In the genomic region with DNA sequence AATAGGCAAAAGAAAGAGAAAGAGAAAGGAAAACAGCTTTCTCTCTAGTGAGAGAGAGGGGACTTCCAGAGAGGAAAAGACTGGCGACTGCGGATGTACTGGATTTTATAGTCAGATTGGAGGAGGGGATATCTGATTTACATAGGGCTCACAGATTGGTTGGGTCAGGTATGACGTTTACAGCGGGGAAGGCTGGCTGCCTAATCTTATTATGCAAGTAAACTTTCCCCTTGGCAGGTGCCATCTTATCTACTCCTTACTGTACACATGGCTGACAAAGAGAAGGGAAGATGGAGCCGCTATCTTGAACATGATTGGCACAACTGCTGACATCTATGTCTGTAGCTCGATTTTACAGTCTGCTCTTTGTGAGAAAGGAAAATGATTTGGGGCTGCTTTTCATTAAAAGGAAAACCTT, we compare ENCODE assay signal across 12 cellular contexts. TPM values are rescaled to one million over a fixed set of nuclear protein-coding genes. Genes with fewer than 3 reads are reported as not detected.
DNase-seq lines count a peak whose midpoint lies in the region; ATAC-seq and TF ChIP-seq lines count a peak whose summit lies in the region.
"Had no signal": no experiment of that assay in that cellular context is flagged by ENCODE, and none has a peak within 500 bp of the region (broad histone marks: within the 10 kb centered on the region; RNA-seq: fewer than 3 reads in every experiment).

No MANE protein-coding gene starts in this region.

- H3K9ac ChIP-seq in subcutaneous abdominal adipose tissue (ENCODE audit: low read length in 5 of 5) = peak overlapping the region in 1 of 5 donors; percentile 18

- H3K36me3 Mint-ChIP-seq in activated T-cell treated with anti-CD3 and anti-CD28 coated beads, Interleukin-2, amount 50 U/mL, for 24 hours (ENCODE audit: low read depth) = peaks cover 32% of the 10 kb centered on the region
- H3K36me3 Mint-ChIP-seq in type B pancreatic cell = peaks cover 12% of the 10 kb centered on the region

- no peak for DNase-seq in activated T-cell treated with anti-CD3 and anti-CD28 coated beads, Interleukin-2, amount 50 U/mL, for 24 hours
- DNase-seq in activated T-cell treated with anti-CD3 and anti-CD28 coated beads, Interleukin-2, amount 50 U/mL, for 1 hour = no peak
- peak in 1 of 4 donors; percentile 44 for DNase-seq in body of pancreas
- DNase-seq in hepatic stellate cell (ENCODE audit: low spot score) = peak; percentile 53
- no peak for DNase-seq in type B pancreatic cell (ENCODE audit: extremely low spot score, unreplicated experiment)
- DNase-seq: activated naive CD4-positive, alpha-beta T cell treated with Interleukin-2 at 50 U/mL for 16 hours; foreskin fibroblast; NCI-H526 treated with DMSO at 0.1 percent for 48 hours; upper lobe of left lung had no signal

- no peak overlapping the region for H3K4me3 ChIP-seq in body of pancreas
- peak overlapping the region in 2 of 5 donors; percentile 8 to 12 for H3K4me3 ChIP-seq in subcutaneous abdominal adipose tissue (ENCODE audit: low read depth in 1 of 5, low read length in 5 of 5)

- H3K9me3 ChIP-seq in body of pancreas (no peaks in the 10 kb centered on the region), subcutaneous abdominal adipose tissue (ENCODE audit: control insufficient read depth in 5 of 5, low read length in 5 of 5) (no peaks in the 10 kb centered on the region)
- H3K9me3 ChIP-seq: upper lobe of left lung had no signal

- peak in 2 of 3 donors; percentile 15 to 39 for TF ChIP-seq POLR2A in body of pancreas (IDR thresholded peaks at IDR 0.05)

- no peak overlapping the region for H3K4me3 Mint-ChIP-seq in activated T-cell treated with anti-CD3 and anti-CD28 coated beads, Interleukin-2, amount 50 U/mL, for 24 hours
- no peak overlapping the region for H3K4me3 Mint-ChIP-seq in type B pancreatic cell

- intact Hi-C loops in body of pancreas (cut with DNase I) = no loop called here

- peak overlapping the region; percentile 18 for H3K27ac Mint-ChIP-seq in activated T-cell treated with anti-CD3 and anti-CD28 coated beads, Interleukin-2, amount 50 U/mL, for 24 hours
- H3K27ac Mint-ChIP-seq in type B pancreatic cell = no peak overlapping the region

- TF ChIP-seq CTCF in body of pancreas (IDR thresholded peaks at IDR 0.05) (no peak), type B pancreatic cell (conservative IDR thresholded peaks at IDR 0.05) (no peak)

- WGBS in body of pancreas, 2 donors = 43 to 52% methylated on average over 6 of the region's 6 CpGs

- H3K36me3 ChIP-seq in body of pancreas (replicated peaks in 1 of 2; ENCODE audit: insufficient read depth in 1 of 2, low read depth in 2 of 2) (no peaks in the 10 kb centered on the region), subcutaneous abdominal adipose tissue (ENCODE audit: control insufficient read depth in 5 of 5, insufficient read depth in 5 of 5, low read length in 5 of 5) (no peaks in the 10 kb centered on the region)
- H3K36me3 ChIP-seq: upper lobe of left lung had no signal

- no peaks in the 10 kb centered on the region for H3K9me3 Mint-ChIP-seq in activated T-cell treated with anti-CD3 and anti-CD28 coated beads, Interleukin-2, amount 50 U/mL, for 24 hours
- H3K9me3 Mint-ChIP-seq in type B pancreatic cell = no peaks in the 10 kb centered on the region

- peaks cover 75% of the 10 kb centered on the region for H3K4me1 Mint-ChIP-seq in activated T-cell treated with anti-CD3 and anti-CD28 coated beads, Interleukin-2, amount 50 U/mL, for 24 hours (ENCODE audit: low read depth)
- peaks cover 30% of the 10 kb centered on the region for H3K4me1 Mint-ChIP-seq in type B pancreatic cell (ENCODE audit: unreplicated experiment)

- H3K4me1 ChIP-seq in body of pancreas (peaks cover 24% of the 10 kb centered on the region), subcutaneous abdominal adipose tissue (ENCODE audit: control insufficient read depth in 5 of 5, insufficient read depth in 5 of 5, low read length in 5 of 5) (peaks cover 0 to 35% (median 28%) of the 10 kb centered on the region in 5 donors)

- H3K27me3 ChIP-seq in body of pancreas (no peaks in the 10 kb centered on the region), subcutaneous abdominal adipose tissue (ENCODE audit: control insufficient read depth in 5 of 5, insufficient read depth in 4 of 5, low read length in 5 of 5) (no peaks in the 10 kb centered on the region)
- H3K27me3 ChIP-seq: upper lobe of left lung had no signal

- peak overlapping the region in 1 of 4 donors; percentile 39 for H3K27ac ChIP-seq in body of pancreas
- peak overlapping the region; percentile 11 for H3K27ac ChIP-seq in subcutaneous abdominal adipose tissue (ENCODE audit: low read depth, low read length)

- ATAC-seq in body of pancreas (peak; percentile 52), GM19395 (IDR thresholded peaks at IDR 0.05; ENCODE audit: unreplicated experiment) (no peak), HG03432 (IDR thresholded peaks at IDR 0.05; ENCODE audit: unreplicated experiment) (no peak)

- H3K27me3 Mint-ChIP-seq in activated T-cell treated with anti-CD3 and anti-CD28 coated beads, Interleukin-2, amount 50 U/mL, for 24 hours = no peaks in the 10 kb centered on the region
- no peaks in the 10 kb centered on the region for H3K27me3 Mint-ChIP-seq in type B pancreatic cell

RNA-seq across cellular contexts. Expression of gene RBPJ, which starts 25.4 kb away (rescaled TPM):
- total RNA-seq in body of pancreas = 10 to 100 TPM; 32.7 to 37.9 TPM
- 61.5 and 95.4 TPM in 2 replicates for total RNA-seq in type B pancreatic cell (ENCODE audit: low replicate concordance)
